In genomic region chr6:30912746-30913520, GRCh38 we compare ENCODE assay signal across 11 cellular contexts. TPM values are rescaled to one million over a fixed set of nuclear protein-coding genes. Genes with fewer than 3 reads are reported as not detected.
A peak's percentile ranks its signal among the peaks of the same experiment; 100 is the strongest.
DNase-seq lines count a peak whose midpoint lies in the region; ATAC-seq and TF ChIP-seq lines count a peak whose summit lies in the region.
"Had no signal": no experiment of that assay in that cellular context is flagged by ENCODE, and none has a peak within 500 bp of the region (broad histone marks: within the 10 kb centered on the region; RNA-seq: fewer than 3 reads in every experiment).

No MANE protein-coding gene starts in this region.

- H3K4me3 Mint-ChIP-seq in activated CD8-positive, alpha-beta T cell treated with anti-CD3 and anti-CD28 coated beads, Interleukin-2, amount 10 ng/mL, durations not matched to agents 7 days and 5 days: peak overlapping the region; percentile 86

- H3K4me1 Mint-ChIP-seq in activated CD8-positive, alpha-beta T cell treated with anti-CD3 and anti-CD28 coated beads, Interleukin-2, amount 10 ng/mL, durations not matched to agents 7 days and 5 days (ENCODE audit: low read depth): peaks cover 41% of the 10 kb centered on the region

- H4K20me1 ChIP-seq in HCT116 (ENCODE audit: insufficient read depth): no peaks in the 10 kb centered on the region

- H3K36me3 Mint-ChIP-seq in activated CD8-positive, alpha-beta T cell treated with anti-CD3 and anti-CD28 coated beads, Interleukin-2, amount 10 ng/mL, durations not matched to agents 7 days and 5 days (ENCODE audit: low read depth): peaks cover 36% of the 10 kb centered on the region

- TF ChIP-seq POLR2A in HCT116 (IDR thresholded peaks at IDR 0.05; ENCODE audit: borderline replicate concordance, extremely low read depth, insufficient read depth, insufficient read length) (no peak), ovary (IDR thresholded peaks at IDR 0.05) (no peak)

- WGBS in ovary, 3 donors: 67 to 78% (median 76%) methylated on average over 8 of the region's 8 CpGs

- H3K27ac Mint-ChIP-seq in activated CD8-positive, alpha-beta T cell treated with anti-CD3 and anti-CD28 coated beads, Interleukin-2, amount 10 ng/mL, durations not matched to agents 7 days and 5 days: no peak overlapping the region

- H3K36me3 ChIP-seq in HCT116 (ENCODE audit: control insufficient read depth in 1 of 2, insufficient read depth in 2 of 2, low read length in 2 of 2) (peaks cover 18 to 36% of the 10 kb centered on the region in 2 experiments; a peak in 3 of 4 replicates), iPS-18a (ENCODE audit: control insufficient read depth, low read depth, low read length) (peaks cover 48% of the 10 kb centered on the region), skeletal muscle tissue (ENCODE audit: control insufficient read depth in 3 of 3, insufficient read depth in 3 of 3, low read length in 3 of 3) (peaks cover 30 to 45% (median 37%) of the 10 kb centered on the region in 3 donors), ovary (no peaks in the 10 kb centered on the region)

- H3K4me1 ChIP-seq in HCT116 (ENCODE audit: control insufficient read depth in 1 of 2, insufficient read depth in 2 of 2, low read length in 2 of 2) (peaks cover 14 to 33% of the 10 kb centered on the region in 2 experiments; a peak in 3 of 4 replicates), iPS-18a (ENCODE audit: control insufficient read depth, low read depth, low read length) (peaks cover 6% of the 10 kb centered on the region), skeletal muscle tissue (ENCODE audit: control insufficient read depth in 3 of 3, insufficient read depth in 3 of 3, low read length in 3 of 3) (peaks cover 34 to 43% (median 42%) of the 10 kb centered on the region in 3 donors), ovary (ENCODE audit: insufficient read depth) (peaks cover 9% of the 10 kb centered on the region)

- H3K4me2 ChIP-seq in HCT116 (ENCODE audit: low read length): peak overlapping the region; percentile 87; the same call in 1 of the 2 replicates

- RAD21 ChIA-PET in HCT116 (lab: Charles Lee; ENCODE audit: low non-redundant PET in 1 of 2, low total read pairs in 2 of 2, uncharacterized antibody in 2 of 2, unreplicated experiment in 2 of 2): interaction anchor here in 1 of 2 experiments (1.1 kb wide), 1 partner anchor 84 kb away, joined by 5 read pairs; no protein-coding TSS in a partner anchor

- no TSS peak for BruUV-seq in HCT116 (replicated peaks; lab: Mats Ljungman, UMichigan)

- H3K9me2 ChIP-seq in HCT116 (ENCODE audit: insufficient read depth): no peaks in the 10 kb centered on the region

- no peaks in the 10 kb centered on the region for H3K27me3 ChIP-seq in HCT116 (ENCODE audit: insufficient read depth, low read length)
- no peaks in the 10 kb centered on the region for H3K27me3 ChIP-seq in iPS-18a (ENCODE audit: control insufficient read depth, insufficient read depth, low read length)
- H3K27me3 ChIP-seq in skeletal muscle tissue (ENCODE audit: control insufficient read depth in 3 of 3, insufficient read depth in 3 of 3, low read length in 3 of 3): no peaks in the 10 kb centered on the region
- H3K27me3 ChIP-seq in ovary: no peaks in the 10 kb centered on the region

- ATAC-seq in HCT116 (no peak), GM19351 (IDR thresholded peaks at IDR 0.05; ENCODE audit: unreplicated experiment) (no peak)
- no peak for ATAC-seq in activated CD8-positive, alpha-beta T cell treated with anti-CD3 and anti-CD28 coated beads, Interleukin-2, amount 10 ng/mL, durations not matched to agents 7 days and 5 days

- H3K27ac ChIP-seq in HCT116 (ENCODE audit: low read depth, low read length) (no peak overlapping the region; the same call in 1 of the 2 replicates), iPS-18a (ENCODE audit: low read length) (no peak overlapping the region), skeletal muscle tissue (ENCODE audit: low read depth, low read length) (peak overlapping the region; percentile 93), ovary (peak overlapping the region in 1 of 2 donors; percentile 95)

- H2AFZ ChIP-seq in HCT116 (ENCODE audit: low read depth, low read length, poor library complexity, severe bottlenecking): no peak overlapping the region

- no peak overlapping the region for H3K4me3 ChIP-seq in HCT116 (replicated peaks in 1 of 2; ENCODE audit: low read depth in 1 of 2, low read length in 2 of 2)
- H3K4me3 ChIP-seq in iPS-18a (ENCODE audit: low read length): peak overlapping the region; percentile 81
- peak overlapping the region; percentile 78 to 86 (median 83) for H3K4me3 ChIP-seq in skeletal muscle tissue (ENCODE audit: low read length in 3 of 3)
- H3K4me3 ChIP-seq in ovary: no peak overlapping the region

- H3K27me3 Mint-ChIP-seq in activated CD8-positive, alpha-beta T cell treated with anti-CD3 and anti-CD28 coated beads, Interleukin-2, amount 10 ng/mL, durations not matched to agents 7 days and 5 days (ENCODE audit: low read depth): no peaks in the 10 kb centered on the region

- H3K9me3 ChIP-seq in HCT116 (ENCODE audit: control insufficient read depth in 1 of 2, insufficient read depth in 1 of 2, low read depth in 1 of 2, low read length in 2 of 2): no peaks in the 10 kb centered on the region
- H3K9me3 ChIP-seq in iPS-18a (ENCODE audit: control insufficient read depth, low read depth, low read length): no peaks in the 10 kb centered on the region
- no peaks in the 10 kb centered on the region for H3K9me3 ChIP-seq in skeletal muscle tissue (ENCODE audit: control insufficient read depth in 3 of 3, low read length in 3 of 3)
- no peaks in the 10 kb centered on the region for H3K9me3 ChIP-seq in ovary

- intact Hi-C loops in HCT116 (cut with micrococcal nuclease) (no loop called here), ovary (cut with DNase I) (no loop called here)

- DNase-seq in HCT116 (ENCODE audit: low read depth, low spot score) (no peak), ovary (no peak), Ammon's horn (ENCODE audit: low spot score) (no peak)
- DNase-seq in activated CD8-positive, alpha-beta T cell treated with anti-CD3 and anti-CD28 coated beads, Interleukin-2, amount 10 ng/mL, durations not matched to agents 7 days and 5 days: no peak
- DNase-seq in stimulated activated CD4-positive, alpha-beta T cell treated with anti-CD3 and anti-CD28 coated beads, Interleukin-4, amount 100 ng/mL, for 24 hours: no peak
- DNase-seq: amniotic stem cell; stimulated activated naive CD4-positive, alpha-beta T cell had no signal

- POLR2A ChIA-PET in HCT116 (lab: Charles Lee): interaction anchor here (0.6 to 2.0 kb wide), 3 partner anchors 27 to 98 kb away, joined by 4 to 8 read pairs (median 4); no protein-coding TSS in a partner anchor
- POLR2A ChIA-PET in activated CD8-positive, alpha-beta T cell treated with anti-CD3 and anti-CD28 coated beads, Interleukin-2, amount 10 ng/mL, durations not matched to agents 7 days and 5 days (lab: Charles Lee): no interaction called here

- H3K9me3 Mint-ChIP-seq in activated CD8-positive, alpha-beta T cell treated with anti-CD3 and anti-CD28 coated beads, Interleukin-2, amount 10 ng/mL, durations not matched to agents 7 days and 5 days (ENCODE audit: insufficient read depth): no peaks in the 10 kb centered on the region

- H3K9ac ChIP-seq in HCT116 (ENCODE audit: low read length) (no peak overlapping the region; the same call in 1 of the 2 replicates), iPS-18a (ENCODE audit: low read length) (no peak overlapping the region), skeletal muscle tissue (ENCODE audit: low read depth in 1 of 3, low read length in 3 of 3) (peak overlapping the region in 2 of 3 donors; percentile 94 to 96)

- CTCF ChIA-PET in HCT116 (lab: Charles Lee): interaction anchor here (1.4 to 5.0 kb wide), 7 partner anchors 30 to 182 kb away, joined by 3 to 66 read pairs (median 9); no protein-coding TSS in a partner anchor
- CTCF ChIA-PET in activated CD8-positive, alpha-beta T cell treated with anti-CD3 and anti-CD28 coated beads, Interleukin-2, amount 10 ng/mL, durations not matched to agents 7 days and 5 days (lab: Charles Lee): interaction anchor here (0.5 to 9.3 kb wide), 17 partner anchors 7 to 196 kb away, joined by 3 to 97 read pairs (median 16); partner anchors contain the start of gene MDC1

- TF ChIP-seq RAD21 in HCT116 (IDR thresholded peaks at IDR 0.05; ENCODE audit: low read depth): no peak

- TF ChIP-seq CTCF in HCT116 (IDR thresholded peaks at IDR 0.05 in 2 of 3, conservative IDR thresholded peaks at IDR 0.05 in 1 of 3; ENCODE audit: borderline replicate concordance in 1 of 3, insufficient read depth in 1 of 3, low read depth in 2 of 3, low read length in 2 of 3) (no peak), ovary (IDR thresholded peaks at IDR 0.05) (no peak)

- H3K79me2 ChIP-seq in HCT116 (ENCODE audit: insufficient read depth, low read length): peaks cover 15% of the 10 kb centered on the region

- TF ChIP-seq EP300 in ovary (IDR thresholded peaks at IDR 0.05): no peak

RNA-seq across cellular contexts. Expression of gene VARS2, which starts 1.1 kb away (rescaled TPM):
- total RNA-seq in HCT116 (2021; ENCODE audit: unreplicated experiment) (39.8 TPM), skeletal muscle tissue (12.5 TPM), ovary (10 to 100 TPM in 6 of 7 donors, 1 to 10 TPM in 1; 6.7 to 32.3 (median 19.8) TPM)
- 25.8 and 27.3 TPM in 2 replicates for polyA plus RNA-seq in HCT116 (2012)
- 10 to 100 TPM; 38.4 to 38.8 TPM for total RNA-seq in activated CD8-positive, alpha-beta T cell treated with anti-CD3 and anti-CD28 coated beads, Interleukin-2, amount 10 ng/mL, durations not matched to agents 7 days and 5 days
- polyA plus RNA-seq in ovary: 10 to 100 TPM; 17.0 to 23.4 TPM

RNA-seq across cellular contexts. Expression of gene GTF2H4, which starts 4.9 kb away (rescaled TPM):
- 59.7 TPM for total RNA-seq in HCT116 (2021; ENCODE audit: unreplicated experiment)
- polyA plus RNA-seq in HCT116 (2012): 27.3 and 35.0 TPM in 2 replicates
- 10 to 100 TPM; 30.0 to 30.1 TPM for total RNA-seq in activated CD8-positive, alpha-beta T cell treated with anti-CD3 and anti-CD28 coated beads, Interleukin-2, amount 10 ng/mL, durations not matched to agents 7 days and 5 days
- 7.3 TPM for total RNA-seq in skeletal muscle tissue
- 10 to 100 TPM in 6 of 7 donors, 1 to 10 TPM in 1; 5.6 to 43.9 (median 25.7) TPM for total RNA-seq in ovary
- polyA plus RNA-seq in ovary: 10 to 100 TPM; 22.0 to 24.5 TPM

RNA-seq across cellular contexts. Expression of gene SFTA2, which starts 19.0 kb away (rescaled TPM):
- total RNA-seq in HCT116 (2021; ENCODE audit: unreplicated experiment) (not detected), skeletal muscle tissue (not detected), ovary (1 to 10 TPM in 1 of 7 donors, under 1 TPM in 2, not detected in 4; 0.80 to 3.1 (median 0.82) TPM)
- not detected in 2 replicates for polyA plus RNA-seq in HCT116 (2012)
- total RNA-seq in activated CD8-positive, alpha-beta T cell treated with anti-CD3 and anti-CD28 coated beads, Interleukin-2, amount 10 ng/mL, durations not matched to agents 7 days and 5 days: not detected
- not detected for polyA plus RNA-seq in ovary
- total RNA-seq: T-helper 2 cell treated with Interferon-gamma antibody and Interleukin-4, amounts not matched to agents 100 ng/mL and 5 ng/mL, for 36 hours had no signal

RNA-seq across cellular contexts. Expression of gene MUCL3, which starts 27.8 kb away (rescaled TPM):
- total RNA-seq in HCT116 (2021; ENCODE audit: unreplicated experiment) (0.15 TPM), skeletal muscle tissue (not detected), ovary (under 1 TPM in 1 of 7 donors, not detected in 6; under 0.01 TPM)
- 0.02 and 0.04 TPM in 2 replicates for polyA plus RNA-seq in HCT116 (2012)
- not detected for total RNA-seq in activated CD8-positive, alpha-beta T cell treated with anti-CD3 and anti-CD28 coated beads, Interleukin-2, amount 10 ng/mL, durations not matched to agents 7 days and 5 days
- polyA plus RNA-seq in ovary: not detected
- total RNA-seq: T-helper 2 cell treated with Interferon-gamma antibody and Interleukin-4, amounts not matched to agents 100 ng/mL and 5 ng/mL, for 36 hours had no signal

RNA-seq across cellular contexts. Expression of gene DDR1, which starts 28.6 kb away (rescaled TPM):
- total RNA-seq in HCT116 (2021; ENCODE audit: unreplicated experiment) (211 TPM), skeletal muscle tissue (40.7 TPM), ovary (100 to 1,000 TPM in 2 of 7 donors, 10 to 100 TPM in 5; 20.1 to 116 (median 83.7) TPM)
- polyA plus RNA-seq in HCT116 (2012): 138 and 167 TPM in 2 replicates
- 1 to 10 TPM; 6.3 to 7.4 TPM for total RNA-seq in activated CD8-positive, alpha-beta T cell treated with anti-CD3 and anti-CD28 coated beads, Interleukin-2, amount 10 ng/mL, durations not matched to agents 7 days and 5 days
- polyA plus RNA-seq in ovary: 10 to 100 TPM; 21.7 to 35.4 TPM

Comparison
In these comparisons a context has a peak if more than half of its experiments do, and no peak if none do; other contexts are left out.
1. H3K4me3 ChIP-seq: peak in iPS-18a (single experiment) and skeletal muscle tissue (3 of 3); none in HCT116 (0 of 2) and ovary (single experiment).
2. H3K9ac ChIP-seq: peak in skeletal muscle tissue (2 of 3); none in HCT116 (single experiment) and iPS-18a (single experiment).